26 cellular contexts compared by ENCODE assay signal in genomic region chr5:173230741-173231380, GRCh38. TPM values are rescaled to one million over a fixed set of nuclear protein-coding genes. Genes with fewer than 3 reads are reported as not detected.
A peak's percentile ranks its signal among the peaks of the same experiment; 100 is the strongest.
DNase-seq lines count a peak whose midpoint lies in the region; ATAC-seq and TF ChIP-seq lines count a peak whose summit lies in the region.
"Had no signal": no experiment of that assay in that cellular context is flagged by ENCODE, and none has a peak within 500 bp of the region (broad histone marks: within the 10 kb centered on the region; RNA-seq: fewer than 3 reads in every experiment).

No MANE protein-coding gene starts in this region.

- no peak overlapping the region for H3K9ac ChIP-seq in iPS-15b (ENCODE audit: low read depth, low read length)
- H3K9ac ChIP-seq: BLaER1 treated with 17β-estradiol and CSF1 and Interleukin-3, amounts not matched to agents 10 nM and 100 nM had no signal

- peaks cover 0 to 41% (median 24%) of the 10 kb centered on the region in 12 donors for H3K4me1 ChIP-seq in heart left ventricle
- peaks cover 5% of the 10 kb centered on the region for H3K4me1 ChIP-seq in iPS-15b (ENCODE audit: control insufficient read depth, insufficient read depth, low read length)
- peaks cover 41% of the 10 kb centered on the region for H3K4me1 ChIP-seq in lower lobe of right lung
- H3K4me1 ChIP-seq: BLaER1 treated with 17β-estradiol and CSF1 and Interleukin-3, amounts not matched to agents 10 nM and 100 nM; Caco-2 had no signal

- peaks cover 6% of the 10 kb centered on the region for H3K36me3 Mint-ChIP-seq in neural crest cell (ENCODE audit: low read depth)
- H3K36me3 Mint-ChIP-seq in endothelial cell (ENCODE audit: low read depth, unreplicated experiment), result no peaks in the 10 kb centered on the region
- H3K36me3 Mint-ChIP-seq: CD8-positive, alpha-beta T cell had no signal

- no peaks in the 10 kb centered on the region for H3K9me3 ChIP-seq in heart left ventricle
- H3K9me3 ChIP-seq in iPS-15b (ENCODE audit: control insufficient read depth, insufficient read depth, low read length), result no peaks in the 10 kb centered on the region
- no peaks in the 10 kb centered on the region for H3K9me3 ChIP-seq in lower lobe of right lung
- H3K9me3 ChIP-seq: A549, Caco-2 had no signal

- H3K4me3 ChIP-seq in H7 (ENCODE audit: insufficient read depth, low read depth, low read length), result no peak overlapping the region
- peak overlapping the region; percentile 15 to 93 (median 63) for H3K4me3 ChIP-seq in heart left ventricle
- H3K4me3 ChIP-seq in iPS-15b (ENCODE audit: low read depth, low read length), result peak overlapping the region; percentile 4
- no peak overlapping the region for H3K4me3 ChIP-seq in lower lobe of right lung
- H3K4me3 ChIP-seq: A549; BLaER1 treated with 17β-estradiol and CSF1 and Interleukin-3, amounts not matched to agents 10 nM and 100 nM; K562; SJSA1 had no signal

- no peak overlapping the region for H3K27ac Mint-ChIP-seq in neural crest cell (ENCODE audit: unreplicated experiment)
- H3K27ac Mint-ChIP-seq in endothelial cell (ENCODE audit: unreplicated experiment), result no peak overlapping the region
- H3K27ac Mint-ChIP-seq: CD8-positive, alpha-beta T cell had no signal

- TF ChIP-seq CTCF in heart left ventricle (IDR thresholded peaks at IDR 0.05) (no peak), neural crest cell (conservative IDR thresholded peaks at IDR 0.05) (no peak), endothelial cell (IDR thresholded peaks at IDR 0.05; ENCODE audit: unreplicated experiment) (no peak), lower lobe of right lung (IDR thresholded peaks at IDR 0.05) (no peak)

- H3K9me3 Mint-ChIP-seq in neural crest cell (no peaks in the 10 kb centered on the region), endothelial cell (ENCODE audit: unreplicated experiment) (no peaks in the 10 kb centered on the region)

- WGBS in heart left ventricle, 4 donors, result 29 to 50% (median 41%) methylated on average over 12 to 18 of the region's 18 CpGs

- DNase-seq in H7 (peak; percentile 44), heart left ventricle (peak in 2 of 5 donors; percentile 65 to 72), neural crest cell (ENCODE audit: low read depth, low spot score) (no peak), endothelial cell (ENCODE audit: low spot score) (no peak), MV-4-11 (lab: John Stamatoyannopoulos, UW) (no peak), lower lobe of right lung (no peak)
- DNase-seq: AML-193; Caco-2; CD8-positive, alpha-beta T cell; DMS 273 treated with DMSO at 0.1 percent for 48 hours; DMS79 treated with DMSO at 0.1 percent for 48 hours; GF-D8; Kasumi-1; NCI-H1105; NCI-H1436 treated with DMSO at 0.1 percent for 48 hours; NCI-H1930; NCI-H2107; NCI-H524; NCI-H774 had no signal

- H3K4me1 Mint-ChIP-seq in neural crest cell (peaks cover 31% of the 10 kb centered on the region), endothelial cell (ENCODE audit: unreplicated experiment) (peaks cover 16% of the 10 kb centered on the region)

- no peak for ATAC-seq in heart left ventricle
- ATAC-seq in lower lobe of right lung, result no peak
- no peak for ATAC-seq in HG03432 (IDR thresholded peaks at IDR 0.05; ENCODE audit: unreplicated experiment)
- ATAC-seq: A549; CD8-positive, alpha-beta T cell; K562 had no signal

- peak overlapping the region; percentile 64 for H3K4me3 Mint-ChIP-seq in neural crest cell
- no peak overlapping the region for H3K4me3 Mint-ChIP-seq in endothelial cell (ENCODE audit: unreplicated experiment)
- H3K4me3 Mint-ChIP-seq: CD8-positive, alpha-beta T cell had no signal

- no peaks in the 10 kb centered on the region for H3K36me3 ChIP-seq in H7 (replicated peaks; ENCODE audit: control insufficient read depth, insufficient read depth, low read length)
- peaks cover 0 to 11% (median 0%) of the 10 kb centered on the region in 9 donors for H3K36me3 ChIP-seq in heart left ventricle
- no peaks in the 10 kb centered on the region for H3K36me3 ChIP-seq in iPS-15b (ENCODE audit: control insufficient read depth, insufficient read depth, low read length)
- H3K36me3 ChIP-seq in lower lobe of right lung, result no peaks in the 10 kb centered on the region
- H3K36me3 ChIP-seq: BLaER1 treated with 17β-estradiol and CSF1 and Interleukin-3, amounts not matched to agents 10 nM and 100 nM; SJSA1 had no signal

- no peak for TF ChIP-seq POLR2A in heart left ventricle (IDR thresholded peaks at IDR 0.05)

- H3K27me3 ChIP-seq in H7 (ENCODE audit: control insufficient read depth, insufficient read depth, low read length), result peaks cover 98% of the 10 kb centered on the region
- peaks cover 2 to 88% (median 52%) of the 10 kb centered on the region in 9 donors for H3K27me3 ChIP-seq in heart left ventricle
- peaks cover 96% of the 10 kb centered on the region for H3K27me3 ChIP-seq in iPS-15b (ENCODE audit: control insufficient read depth, insufficient read depth, low read length)
- H3K27me3 ChIP-seq in lower lobe of right lung (ENCODE audit: low read depth), result peaks cover 97% of the 10 kb centered on the region

- intact Hi-C loops in heart left ventricle (cut with DNase I), result loop anchor here in 6 of 10 donors (2.0 to 10.0 kb wide), 4 partner anchors 46 to 66 kb away; no protein-coding TSS in a partner anchor
- intact Hi-C loops in lower lobe of right lung (cut with DNase I), result no loop called here

- H3K27me3 Mint-ChIP-seq in neural crest cell (ENCODE audit: low read depth) (peaks cover 99% of the 10 kb centered on the region), endothelial cell (ENCODE audit: unreplicated experiment) (peaks cover 36% of the 10 kb centered on the region)

- H3K27ac ChIP-seq in heart left ventricle, result peak overlapping the region in 11 of 12 donors; percentile 20 to 95 (median 89)
- no peak overlapping the region for H3K27ac ChIP-seq in lower lobe of right lung
- H3K27ac ChIP-seq: A549; BLaER1 treated with 17β-estradiol and CSF1 and Interleukin-3, amounts not matched to agents 10 nM and 100 nM; SJSA1 had no signal

RNA-seq across cellular contexts. Expression of gene NKX2-5, which starts 4.1 kb away (rescaled TPM):
- total RNA-seq in H7 (2014; rRNA removed; shearing (Covaris generic)), result 2.4 and 3.8 TPM in 2 replicates
- total RNA-seq in heart left ventricle (100 to 1,000 TPM; 132 to 451 (median 247) TPM), neural crest cell (4.5 and 5.0 TPM in 2 replicates), endothelial cell (ENCODE audit: unreplicated experiment) (not detected), lower lobe of right lung (not detected)
- 100 to 1,000 TPM; 153 to 356 TPM for polyA plus RNA-seq in heart left ventricle
- total RNA-seq: Caco-2; CD8-positive, alpha-beta T cell; K562; M059J; SJSA1 had no signal
- polyA plus RNA-seq: K562 had no signal

Comparison
In these comparisons a context has a peak if more than half of its experiments do, and no peak if none do; other contexts are left out.
1. H3K4me3 ChIP-seq: peak in heart left ventricle (12 of 12) and iPS-15b (single experiment); none in H7 (single experiment) and lower lobe of right lung (single experiment).
2. RNA of gene NKX2-5, which starts 4.1 kb away (total RNA-seq): 132 to 451 TPM in heart left ventricle; 4.5 to 5.0 TPM in neural crest cell, 2.4 to 3.8 TPM in H7, not detected in endothelial cell (single experiment) and not detected in lower lobe of right lung (single experiment); every median in the first group is over 10 times any median in the second.